Comparison of ENCODE assay signal across 8 cellular contexts in the genomic region with DNA sequence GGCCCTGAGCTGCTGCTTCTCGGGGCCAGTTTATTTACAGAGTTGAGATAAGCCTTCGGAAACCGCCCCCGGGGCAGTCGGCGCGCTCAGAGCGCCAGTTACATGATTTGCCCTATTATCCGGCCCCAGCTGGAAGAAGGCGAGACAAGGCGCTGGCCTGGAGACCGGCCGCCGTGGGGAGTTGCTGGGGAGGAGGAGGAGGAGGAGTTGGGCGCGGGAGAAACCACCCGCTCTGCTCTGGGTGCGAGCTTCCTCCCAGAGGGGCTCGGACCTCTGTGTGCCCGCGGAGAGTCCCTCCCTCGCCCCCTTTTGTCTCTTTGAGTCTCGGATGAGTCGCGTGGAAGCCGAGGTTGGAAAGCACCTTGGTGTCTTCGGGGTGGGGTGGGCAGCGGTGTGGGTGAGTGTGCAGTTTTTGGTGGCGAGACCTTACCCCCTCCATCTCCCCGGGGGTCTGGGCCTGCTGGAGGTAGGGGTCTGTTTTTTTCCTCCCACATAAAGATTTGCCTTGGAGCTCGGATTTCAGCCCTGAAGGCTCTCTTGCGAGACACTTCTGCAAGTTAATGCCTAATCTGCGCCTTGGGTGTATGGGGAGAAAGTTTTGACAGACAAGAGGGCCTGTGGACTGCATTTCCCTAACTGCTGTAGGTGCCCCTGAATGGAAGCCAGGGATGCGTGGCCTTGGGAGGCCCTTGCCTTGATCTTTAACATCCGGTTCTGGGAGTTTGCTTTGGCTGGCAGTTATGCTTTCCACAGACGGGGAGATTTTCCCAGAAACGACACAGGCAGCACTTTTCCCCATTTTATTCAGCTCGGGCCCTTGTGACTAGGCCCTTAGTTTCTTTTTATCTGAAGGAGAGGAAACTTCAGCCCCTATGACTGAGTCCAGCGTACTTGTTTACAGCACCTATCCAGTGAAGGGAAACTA.
A peak's percentile ranks its signal among the peaks of the same experiment; 100 is the strongest.
DNase-seq lines count a peak whose midpoint lies in the region; TF ChIP-seq lines count a peak whose summit lies in the region.

No MANE protein-coding gene starts in this region.

- TF ChIP-seq CTCF in BE2C (IDR thresholded peaks at IDR 0.05; ENCODE audit: low read depth, low read length) (no peak), LNCaP clone FGC (IDR thresholded peaks at IDR 0.05; ENCODE audit: control insufficient read depth, extremely low read depth, insufficient read depth) (no peak), endothelial cell (IDR thresholded peaks at IDR 0.05; ENCODE audit: unreplicated experiment) (no peak), tibial artery (IDR thresholded peaks at IDR 0.05) (no peak)

- peaks cover 38% of the 10 kb centered on the region for H3K4me1 Mint-ChIP-seq in endothelial cell (ENCODE audit: unreplicated experiment)

- H3K36me3 Mint-ChIP-seq in endothelial cell (ENCODE audit: low read depth, unreplicated experiment) = no peaks in the 10 kb centered on the region

- H3K27me3 ChIP-seq in BE2C = no peaks in the 10 kb centered on the region
- H3K27me3 ChIP-seq in mononuclear cell (ENCODE audit: insufficient read depth, low read length) = peaks cover 4% of the 10 kb centered on the region
- no peaks in the 10 kb centered on the region for H3K27me3 ChIP-seq in tibial artery

- H3K4me3 ChIP-seq in BE2C (ENCODE audit: low read depth, low read length) = peak overlapping the region; percentile 71
- H3K4me3 ChIP-seq in LNCaP clone FGC (ENCODE audit: low read depth, low read length) = peak overlapping the region; percentile 81
- peak overlapping the region; percentile 56 for H3K4me3 ChIP-seq in mononuclear cell (ENCODE audit: low read length)
- peak overlapping the region; percentile 61 to 72 for H3K4me3 ChIP-seq in tibial artery

- peak overlapping the region; percentile 85 for H3K27ac Mint-ChIP-seq in endothelial cell (ENCODE audit: unreplicated experiment)

- no peaks in the 10 kb centered on the region for H3K4me1 ChIP-seq in BE2C
- H3K4me1 ChIP-seq in mononuclear cell (ENCODE audit: insufficient read depth, low read length) = peaks cover 47% of the 10 kb centered on the region
- peaks cover 0 to 69% (median 58%) of the 10 kb centered on the region in 4 donors for H3K4me1 ChIP-seq in tibial artery

- H3K36me3 ChIP-seq in BE2C = no peaks in the 10 kb centered on the region
- H3K36me3 ChIP-seq in tibial artery = no peaks in the 10 kb centered on the region

- no peak overlapping the region for H3K4me3 Mint-ChIP-seq in endothelial cell (ENCODE audit: unreplicated experiment)

- H3K9me3 Mint-ChIP-seq in endothelial cell (ENCODE audit: unreplicated experiment) = no peaks in the 10 kb centered on the region

- peaks cover 11% of the 10 kb centered on the region for H3K27me3 Mint-ChIP-seq in endothelial cell (ENCODE audit: unreplicated experiment)

- no peaks in the 10 kb centered on the region for H3K9me3 ChIP-seq in BE2C
- H3K9me3 ChIP-seq in mononuclear cell (ENCODE audit: low read depth, low read length) = no peaks in the 10 kb centered on the region
- no peaks in the 10 kb centered on the region for H3K9me3 ChIP-seq in tibial artery

- DNase-seq in BE2C = peak; percentile 46
- peak; percentile 49 for DNase-seq in GM19238 (ENCODE audit: insufficient read length, low spot score)
- DNase-seq in LNCaP clone FGC (ENCODE audit: low read depth) = no peak
- peak; percentile 45 for DNase-seq in activated CD4-positive, CD25-positive, alpha-beta regulatory T cell treated with anti-CD3 and anti-CD28 coated beads, Interleukin-2, amount 50 U/mL, for 72 hours
- DNase-seq in endothelial cell (ENCODE audit: low spot score) = peak; percentile 32
- DNase-seq in tibial artery = peak; percentile 51 to 77
- no peak for DNase-seq in MV-4-11 (lab: John Stamatoyannopoulos, UW)

- intact Hi-C loops in tibial artery (cut with DNase I; ENCODE audit: low total_unique reads) = loop anchor here (5.0 kb wide), 2 partner anchors 86 to 301 kb away; no protein-coding TSS in a partner anchor

- peak overlapping the region; percentile 87 to 92 for H3K27ac ChIP-seq in tibial artery

Comparison
In these comparisons a context has a peak if more than half of its experiments do, and no peak if none do; other contexts are left out.
1. DNase-seq: peak in BE2C (single experiment), GM19238 (single experiment), activated CD4-positive, CD25-positive, alpha-beta regulatory T cell treated with anti-CD3 and anti-CD28 coated beads, Interleukin-2, amount 50 U/mL, for 72 hours (single experiment), endothelial cell (single experiment) and tibial artery (2 of 2); none in LNCaP clone FGC (single experiment) and MV-4-11 (single experiment).
2. Peak in every context shown above with its lines, with median percentiles within 50 percentile points of each other: H3K4me3 ChIP-seq.